Comparison of ENCODE assay signal across 8 cellular contexts in genomic region chr1:1745651-1746565, GRCh38. TPM values are rescaled to one million over a fixed set of nuclear protein-coding genes. Genes with fewer than 3 reads are reported as not detected.
A peak's percentile ranks its signal among the peaks of the same experiment; 100 is the strongest.
DNase-seq lines count a peak whose midpoint lies in the region; ATAC-seq and TF ChIP-seq lines count a peak whose summit lies in the region.
"Not testable (repeated sequence)": the region's sequence is repeated elsewhere in the genome, so short reads cannot be mapped to it uniquely, and the experiment has no call there.

No MANE protein-coding gene starts in this region.

- not testable (repeated sequence) for H3K27me3 ChIP-seq in Loucy (ENCODE audit: insufficient read depth, low read length, poor library complexity, severe bottlenecking)

- H2AFZ ChIP-seq in Loucy (ENCODE audit: low read length), result not testable (repeated sequence)

- not testable (repeated sequence) for H3K36me3 Mint-ChIP-seq in activated naive CD8-positive, alpha-beta T cell treated with anti-CD3 and anti-CD28 coated beads for 36 hours

- not testable (repeated sequence) for H3K9me3 Mint-ChIP-seq in activated naive CD8-positive, alpha-beta T cell treated with anti-CD3 and anti-CD28 coated beads for 36 hours; stimulated activated naive CD8-positive, alpha-beta T cell treated with anti-CD3 and anti-CD28 coated beads, Interleukin-15, amount 100 ng/mL, for 72 hours

- peak overlapping the region; percentile 90 for H3K27ac Mint-ChIP-seq in activated naive CD8-positive, alpha-beta T cell treated with anti-CD3 and anti-CD28 coated beads for 36 hours
- peak overlapping the region; percentile 98 to 99 for H3K27ac Mint-ChIP-seq in stimulated activated naive CD8-positive, alpha-beta T cell treated with anti-CD3 and anti-CD28 coated beads, Interleukin-15, amount 100 ng/mL, for 72 hours

- not testable (repeated sequence) for H3K9me3 ChIP-seq in ES-I3 (ENCODE audit: control insufficient read depth, insufficient read depth, low read length); Loucy (ENCODE audit: insufficient read depth, low read depth, low read length)

- H3K4me1 ChIP-seq in ES-I3 (ENCODE audit: insufficient read depth, low read length); Loucy (ENCODE audit: insufficient read depth, low read length, poor library complexity, severe bottlenecking): not testable (repeated sequence)

- H3K4me3 Mint-ChIP-seq in activated naive CD8-positive, alpha-beta T cell treated with anti-CD3 and anti-CD28 coated beads for 36 hours, result peak overlapping the region; percentile 69
- peak overlapping the region; percentile 75 to 77 for H3K4me3 Mint-ChIP-seq in stimulated activated naive CD8-positive, alpha-beta T cell treated with anti-CD3 and anti-CD28 coated beads, Interleukin-15, amount 100 ng/mL, for 72 hours

- ATAC-seq in omental fat pad (ENCODE audit: low FRiP score), result peak; percentile 98
- ATAC-seq in stimulated activated naive CD8-positive, alpha-beta T cell treated with anti-CD3 and anti-CD28 coated beads, Interleukin-15, amount 100 ng/mL, for 72 hours, result peak; percentile 80

- TF ChIP-seq CTCF in HFF-Myc (IDR thresholded peaks at IDR 0.05; ENCODE audit: low read depth, low read length, missing control alignments); Loucy (conservative IDR thresholded peaks at IDR 0.05; ENCODE audit: low read length); omental fat pad (IDR thresholded peaks at IDR 0.05): not testable (repeated sequence)

- H3K27me3 Mint-ChIP-seq in activated naive CD8-positive, alpha-beta T cell treated with anti-CD3 and anti-CD28 coated beads for 36 hours; stimulated activated naive CD8-positive, alpha-beta T cell treated with anti-CD3 and anti-CD28 coated beads, Interleukin-15, amount 100 ng/mL, for 72 hours: not testable (repeated sequence)

- H3K4me1 Mint-ChIP-seq in activated naive CD8-positive, alpha-beta T cell treated with anti-CD3 and anti-CD28 coated beads for 36 hours; stimulated activated naive CD8-positive, alpha-beta T cell treated with anti-CD3 and anti-CD28 coated beads, Interleukin-15, amount 100 ng/mL, for 72 hours: not testable (repeated sequence)

- not testable (repeated sequence) for H3K4me2 ChIP-seq in Loucy (ENCODE audit: low read depth, low read length, poor library complexity, severe bottlenecking)

- not testable (repeated sequence) for H3K9me2 ChIP-seq in Loucy (replicated peaks; ENCODE audit: low read depth, low read length)

- H3K9ac ChIP-seq in ES-I3 (ENCODE audit: low read depth, low read length), result peak overlapping the region; percentile 33; the same call in 1 of the 2 replicates
- not testable (repeated sequence) for H3K9ac ChIP-seq in Loucy (ENCODE audit: low read depth, low read length, poor library complexity, severe bottlenecking)

- not testable (repeated sequence) for H3K79me2 ChIP-seq in Loucy (ENCODE audit: insufficient read depth, low read length)

- DNase-seq in HFF-Myc (ENCODE audit: extremely low read depth, low read depth); omental fat pad (ENCODE audit: low spot score): not testable (repeated sequence)
- DNase-seq in T-helper 1 cell (peak; percentile 57 to 89 (median 70)), glomerular visceral epithelial cell (ENCODE audit: extremely low spot score) (peak; percentile 68)
- DNase-seq in activated naive CD8-positive, alpha-beta T cell treated with anti-CD3 and anti-CD28 coated beads for 36 hours, result peak; percentile 89
- peak; percentile 91 to 95 for DNase-seq in stimulated activated naive CD8-positive, alpha-beta T cell treated with anti-CD3 and anti-CD28 coated beads, Interleukin-15, amount 100 ng/mL, for 72 hours

- not testable (repeated sequence) for H3K36me3 ChIP-seq in ES-I3 (ENCODE audit: insufficient read depth, low read length); Loucy (ENCODE audit: insufficient read depth, low read length)

- not testable (repeated sequence) for H4K20me1 ChIP-seq in Loucy (ENCODE audit: insufficient read depth, low read length, poor library complexity, severe bottlenecking)

- H3K4me3 ChIP-seq in HFF-Myc (replicated peaks; ENCODE audit: low read depth, low read length) (peak overlapping the region; percentile 28), Loucy (ENCODE audit: low read length, poor library complexity, severe bottlenecking) (peak overlapping the region; percentile 51)

- H3F3A ChIP-seq in Loucy (ENCODE audit: low read depth), result not testable (repeated sequence)

RNA-seq across cellular contexts. Expression of gene CDK11A, which starts 21.8 kb away (rescaled TPM):
- 10 to 100 TPM; 64.2 to 65.0 TPM for total RNA-seq in activated naive CD8-positive, alpha-beta T cell treated with anti-CD3 and anti-CD28 coated beads for 36 hours
- total RNA-seq in omental fat pad, result 10 to 100 TPM; 25.0 to 77.7 (median 39.0) TPM

RNA-seq across cellular contexts. Expression of gene NADK, which starts 32.4 kb away (rescaled TPM):
- 10 to 100 TPM; 74.7 to 77.1 TPM for total RNA-seq in activated naive CD8-positive, alpha-beta T cell treated with anti-CD3 and anti-CD28 coated beads for 36 hours
- total RNA-seq in omental fat pad, result 100 to 1,000 TPM in 3 of 4 donors, 10 to 100 TPM in 1; 97.2 to 136 (median 114) TPM

RNA-seq across cellular contexts. Expression of gene SLC35E2B, which starts 53.3 kb away (rescaled TPM):
- 10 to 100 TPM; 19.3 to 20.1 TPM for total RNA-seq in activated naive CD8-positive, alpha-beta T cell treated with anti-CD3 and anti-CD28 coated beads for 36 hours
- 10 to 100 TPM; 22.1 to 52.9 (median 36.0) TPM for total RNA-seq in omental fat pad
